8 cellular contexts compared by ENCODE assay signal in genomic region chr20:48620486-48621255, GRCh38.
DNase-seq lines count a peak whose midpoint lies in the region; ATAC-seq and TF ChIP-seq lines count a peak whose summit lies in the region.

No MANE protein-coding gene starts in this region.

- no peaks in the 10 kb centered on the region for H3K9me3 ChIP-seq in liver (ENCODE audit: control insufficient read depth in 4 of 4, low read length in 3 of 4)

- peaks cover 0 to 3% (median 0%) of the 10 kb centered on the region in 4 donors for H3K36me3 ChIP-seq in liver (ENCODE audit: control insufficient read depth in 4 of 4, insufficient read depth in 3 of 4, low read depth in 1 of 4, low read length in 3 of 4)

- TF ChIP-seq CTCF in dorsolateral prefrontal cortex (IDR thresholded peaks at IDR 0.05 in 54 of 56, conservative IDR thresholded peaks at IDR 0.05 in 2 of 56; ENCODE audit: low read depth in 1 of 56, partially characterized antibody in 56 of 56) (peak; percentile 52 to 97 (median 80)), liver (IDR thresholded peaks at IDR 0.05; ENCODE audit: low read depth, low read length, missing input control) (peak; percentile 92)

- H3K9ac ChIP-seq in liver (ENCODE audit: low read depth in 1 of 2, low read length in 2 of 2): no peak overlapping the region

- intact Hi-C loops in dorsolateral prefrontal cortex (cut with DNase I): loop anchor here (1.0 to 10.0 kb wide), 7 partner anchors 326 to 958 kb away; no protein-coding TSS in a partner anchor

- peaks cover 0 to 9% (median 3%) of the 10 kb centered on the region in 4 donors for H3K4me1 ChIP-seq in liver (ENCODE audit: control insufficient read depth in 4 of 4, insufficient read depth in 4 of 4, low read length in 3 of 4)

- TF ChIP-seq RAD21 in liver (IDR thresholded peaks at IDR 0.05): peak; percentile 83 to 88

- WGBS in liver: 5% methylated on average over 24 of the region's 24 CpGs

- H3K27ac ChIP-seq in dorsolateral prefrontal cortex (peak overlapping the region in 15 of 59 donors; percentile 2 to 54 (median 27)), liver (ENCODE audit: low read depth in 1 of 2, low read length in 2 of 2) (no peak overlapping the region)

- H3K27me3 ChIP-seq in dorsolateral prefrontal cortex (no peaks in the 10 kb centered on the region), liver (ENCODE audit: control insufficient read depth in 4 of 4, insufficient read depth in 4 of 4, low read length in 3 of 4) (no peaks in the 10 kb centered on the region)

- H3K4me3 ChIP-seq in dorsolateral prefrontal cortex (peak overlapping the region in 37 of 59 donors; percentile 1 to 50 (median 31)), liver (ENCODE audit: low read depth in 1 of 3, low read length in 3 of 3) (peak overlapping the region in 1 of 3 donors; percentile 28)

- ATAC-seq in HG03354 (IDR thresholded peaks at IDR 0.05; ENCODE audit: poor library complexity, severe bottlenecking, unreplicated experiment): peak; percentile 48
- ATAC-seq in HG03039 (IDR thresholded peaks at IDR 0.05; ENCODE audit: unreplicated experiment): no peak

- DNase-seq in DMS153 treated with DMSO at 0.1 percent for 48 hours (lab: John Stamatoyannopoulos, UW; ENCODE audit: unreplicated experiment): peak; percentile 67
- DNase-seq in NCI-H526 treated with DMSO at 0.1 percent for 48 hours (lab: John Stamatoyannopoulos, UW): peak; percentile 76
- peak; percentile 59 for DNase-seq in activated CD4-positive, alpha-beta T cell treated with anti-CD3 and anti-CD28 coated beads, Interleukin-2, amount 50 U/mL, for 4 hours
- peak; percentile 76 to 90 (median 86) for DNase-seq in dorsolateral prefrontal cortex
- DNase-seq in stimulated activated CD4-positive, alpha-beta T cell treated with anti-CD3 and anti-CD28 coated beads, Interleukin-2, amount 100 ng/mL, for 48 hours: peak; percentile 75 to 80

TF ChIP-seq in liver, 16 proteins besides CTCF, POLR2A, EP300 and RAD21:
- TF ChIP-seq, protein P1, sequence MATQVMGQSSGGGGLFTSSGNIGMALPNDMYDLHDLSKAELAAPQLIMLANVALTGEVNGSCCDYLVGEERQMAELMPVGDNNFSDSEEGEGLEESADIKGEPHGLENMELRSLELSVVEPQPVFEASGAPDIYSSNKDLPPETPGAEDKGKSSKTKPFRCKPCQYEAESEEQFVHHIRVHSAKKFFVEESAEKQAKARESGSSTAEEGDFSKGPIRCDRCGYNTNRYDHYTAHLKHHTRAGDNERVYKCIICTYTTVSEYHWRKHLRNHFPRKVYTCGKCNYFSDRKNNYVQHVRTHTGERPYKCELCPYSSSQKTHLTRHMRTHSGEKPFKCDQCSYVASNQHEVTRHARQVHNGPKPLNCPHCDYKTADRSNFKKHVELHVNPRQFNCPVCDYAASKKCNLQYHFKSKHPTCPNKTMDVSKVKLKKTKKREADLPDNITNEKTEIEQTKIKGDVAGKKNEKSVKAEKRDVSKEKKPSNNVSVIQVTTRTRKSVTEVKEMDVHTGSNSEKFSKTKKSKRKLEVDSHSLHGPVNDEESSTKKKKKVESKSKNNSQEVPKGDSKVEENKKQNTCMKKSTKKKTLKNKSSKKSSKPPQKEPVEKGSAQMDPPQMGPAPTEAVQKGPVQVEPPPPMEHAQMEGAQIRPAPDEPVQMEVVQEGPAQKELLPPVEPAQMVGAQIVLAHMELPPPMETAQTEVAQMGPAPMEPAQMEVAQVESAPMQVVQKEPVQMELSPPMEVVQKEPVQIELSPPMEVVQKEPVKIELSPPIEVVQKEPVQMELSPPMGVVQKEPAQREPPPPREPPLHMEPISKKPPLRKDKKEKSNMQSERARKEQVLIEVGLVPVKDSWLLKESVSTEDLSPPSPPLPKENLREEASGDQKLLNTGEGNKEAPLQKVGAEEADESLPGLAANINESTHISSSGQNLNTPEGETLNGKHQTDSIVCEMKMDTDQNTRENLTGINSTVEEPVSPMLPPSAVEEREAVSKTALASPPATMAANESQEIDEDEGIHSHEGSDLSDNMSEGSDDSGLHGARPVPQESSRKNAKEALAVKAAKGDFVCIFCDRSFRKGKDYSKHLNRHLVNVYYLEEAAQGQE (IDR thresholded peaks at IDR 0.05): peak; percentile 42
- peak; percentile 10 for TF ChIP-seq SP1 (IDR thresholded peaks at IDR 0.05)
- TF ChIP-seq HNF4G (IDR thresholded peaks at IDR 0.05): no peak
- peak in 1 of 2 donors; percentile 20 for TF ChIP-seq RXRA (IDR thresholded peaks at IDR 0.05)
- peak; percentile 26 for TF ChIP-seq NR2F2 (IDR thresholded peaks at IDR 0.05)
